Comparison of ENCODE assay signal across 17 cellular contexts in the genomic region with DNA sequence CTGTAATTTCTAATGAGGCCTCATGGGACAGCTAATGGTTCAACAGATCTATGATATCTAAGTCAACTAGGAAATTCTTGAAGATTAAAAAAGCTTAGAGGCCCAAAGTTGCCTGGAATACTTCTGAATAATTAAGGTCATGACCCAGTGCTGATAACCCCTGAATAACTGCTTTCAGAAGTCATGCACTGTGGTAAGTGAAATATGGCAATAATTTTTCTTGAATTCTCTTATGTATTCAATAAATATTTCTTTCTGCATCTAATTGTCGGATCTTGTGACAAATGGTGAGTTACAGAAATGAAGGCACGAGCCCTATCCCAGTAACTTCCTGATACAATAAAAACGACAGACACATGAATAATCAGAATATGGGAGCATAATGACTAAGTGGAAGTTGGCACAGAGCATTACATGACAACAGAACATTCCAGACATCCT.
DNase-seq lines count a peak whose midpoint lies in the region; ATAC-seq and TF ChIP-seq lines count a peak whose summit lies in the region.
"Had no signal": no experiment of that assay in that cellular context is flagged by ENCODE, and none has a peak within 500 bp of the region (broad histone marks: within the 10 kb centered on the region; RNA-seq: fewer than 3 reads in every experiment).

No MANE protein-coding gene starts in this region.

- H3K4me3 Mint-ChIP-seq in T-cell = no peak overlapping the region
- H3K4me3 Mint-ChIP-seq: central memory CD8-positive, alpha-beta T cell; H9; immature natural killer cell had no signal

- no CpG with 5 or more reads among the region's 3 CpGs for WGBS in trophoblast cell (ENCODE audit: extremely low coverage, insufficient coverage, insufficient read length)

- H4K20me1 ChIP-seq in PC-9 (ENCODE audit: insufficient read depth) = no peaks in the 10 kb centered on the region

- no TSS peak for BruUV-seq in PC-9 (replicated peaks; lab: Mats Ljungman, UMichigan)

- no peaks in the 10 kb centered on the region for H3K36me3 Mint-ChIP-seq in T-cell
- H3K36me3 Mint-ChIP-seq: immature natural killer cell had no signal

- no peaks in the 10 kb centered on the region for H3F3A ChIP-seq in PC-9 (ENCODE audit: insufficient read depth, low read depth)

- no peak overlapping the region for H2BK12ac ChIP-seq in trophoblast cell (ENCODE audit: low read length)

- no peaks in the 10 kb centered on the region for H3K9me3 ChIP-seq in PC-9 (ENCODE audit: insufficient read depth, low read depth)
- H3K9me3 ChIP-seq in trophoblast cell (ENCODE audit: insufficient read depth, low read depth, low read length) = no peaks in the 10 kb centered on the region

- TF ChIP-seq CTCF in PC-9 (conservative IDR thresholded peaks at IDR 0.05) = no peak

- H2AFZ ChIP-seq in PC-9 = no peak overlapping the region
- no peak overlapping the region for H2AFZ ChIP-seq in trophoblast cell (ENCODE audit: insufficient read depth, low read length, poor library complexity)

- H3K79me2 ChIP-seq in PC-9 (ENCODE audit: low read depth) (no peaks in the 10 kb centered on the region), trophoblast cell (ENCODE audit: control insufficient read depth, insufficient read depth, low read length, poor library complexity) (no peaks in the 10 kb centered on the region)

- H3K36me3 ChIP-seq in PC-9 (ENCODE audit: low read depth) (no peaks in the 10 kb centered on the region), trophoblast cell (ENCODE audit: control insufficient read depth in 1 of 2, insufficient read depth in 2 of 2, low read length in 2 of 2) (no peaks in the 10 kb centered on the region)
- H3K36me3 ChIP-seq: esophagus squamous epithelium had no signal

- H3K27ac ChIP-seq in PC-9 (no peak overlapping the region), trophoblast cell (ENCODE audit: low read depth, low read length) (no peak overlapping the region)
- H3K27ac ChIP-seq: esophagus squamous epithelium had no signal

- DNase-seq in EH (ENCODE audit: low read depth) (peak; percentile 94), PC-9 (peak; percentile 9 to 69), epidermal melanocyte (ENCODE audit: insufficient read length, low spot score) (peak; percentile 26), trophoblast cell (peak; percentile 12 to 46), T-cell (no peak), islet precursor cell (no peak), activated T-cell treated with anti-CD3 and anti-CD28 coated beads for 4 hours (no peak)
- DNase-seq in activated effector memory CD4-positive, alpha-beta T cell treated with Interleukin-2 at 50 U/mL for 16 hours = no peak
- DNase-seq: activated naive CD4-positive, alpha-beta T cell; esophagus squamous epithelium; H9; immature natural killer cell; NCI-H526; retina; SHP77; stimulated activated naive CD8-positive, alpha-beta T cell treated with anti-CD3 and anti-CD28 coated beads, Interleukin-15, Interleukin-2, amounts not matched to agents 100 U/mL and 50 U/mL, for 24 hours had no signal

- no peak overlapping the region for H3K4me3 ChIP-seq in PC-9
- H3K4me3 ChIP-seq in trophoblast cell (ENCODE audit: low read depth, low read length) = no peak overlapping the region
- H3K4me3 ChIP-seq: esophagus squamous epithelium had no signal

- H3K79me1 ChIP-seq in trophoblast cell (ENCODE audit: low read length) = no peaks in the 10 kb centered on the region

- H3K4ac ChIP-seq in trophoblast cell (ENCODE audit: low read depth, low read length) = no peak overlapping the region

- no peak overlapping the region for H3K9ac ChIP-seq in trophoblast cell (ENCODE audit: low read length)

- H4K12ac ChIP-seq in trophoblast cell (ENCODE audit: low read depth, low read length) = no peak overlapping the region

- no peak overlapping the region for H3K14ac ChIP-seq in trophoblast cell (ENCODE audit: low read length)

- intact Hi-C loops in PC-9 (cut with micrococcal nuclease; ENCODE audit: unreplicated experiment) = loop anchor here (1.0 to 5.0 kb wide), 4 partner anchors 21 to 98 kb away; no protein-coding TSS in a partner anchor

- H3K27me3 ChIP-seq in PC-9 (ENCODE audit: insufficient read depth, low read depth) (peaks cover 29% of the 10 kb centered on the region; the same call in 1 of the 2 replicates), trophoblast cell (ENCODE audit: insufficient read depth, low read length) (no peaks in the 10 kb centered on the region)
- H3K27me3 ChIP-seq: esophagus squamous epithelium had no signal

- H3K27me3 Mint-ChIP-seq in T-cell = no peaks in the 10 kb centered on the region
- H3K27me3 Mint-ChIP-seq: central memory CD8-positive, alpha-beta T cell had no signal

- no peak overlapping the region for H3K27ac Mint-ChIP-seq in T-cell
- H3K27ac Mint-ChIP-seq: H9, immature natural killer cell had no signal

- H4K8ac ChIP-seq in trophoblast cell (ENCODE audit: low read depth, low read length) = no peak overlapping the region

- H3K23ac ChIP-seq in trophoblast cell (ENCODE audit: low read length) = no peak overlapping the region

- H3K4me1 ChIP-seq in PC-9 (replicated peaks; ENCODE audit: insufficient read depth) (no peaks in the 10 kb centered on the region), trophoblast cell (ENCODE audit: control insufficient read depth in 1 of 2, insufficient read depth in 2 of 2, low read length in 2 of 2) (no peaks in the 10 kb centered on the region)
- H3K4me1 ChIP-seq: esophagus squamous epithelium had no signal

- H2AK5ac ChIP-seq in trophoblast cell (ENCODE audit: low read length) = no peak overlapping the region

- ATAC-seq in T-cell (replicated peaks in 1 of 4) = no peak
- ATAC-seq: stimulated activated naive CD8-positive, alpha-beta T cell treated with anti-CD3 and anti-CD28 coated beads, Interleukin-15, Interleukin-2, amounts not matched to agents 100 U/mL and 50 U/mL, for 24 hours had no signal

- H3K4me1 Mint-ChIP-seq in T-cell = no peaks in the 10 kb centered on the region
- H3K4me1 Mint-ChIP-seq: central memory CD8-positive, alpha-beta T cell; immature natural killer cell had no signal

- 0 out of 2 replicates have a peak, but pooled peaks cover 4% of the 10 kb centered on the region for H3K9me2 ChIP-seq in PC-9 (ENCODE audit: insufficient read depth)

- no peak overlapping the region for H3K18ac ChIP-seq in trophoblast cell (ENCODE audit: low read length)

- no peak overlapping the region for H4K91ac ChIP-seq in trophoblast cell (ENCODE audit: low read depth, low read length)

- no peak overlapping the region for H3K4me2 ChIP-seq in PC-9
- H3K4me2 ChIP-seq in trophoblast cell (ENCODE audit: low read length) = no peak overlapping the region

- CTCF ChIA-PET in PC-9 (lab: Charles Lee) = interaction anchor here (0.7 kb wide), 1 partner anchor 701 kb away, joined by 5 read pairs; no protein-coding TSS in a partner anchor
- CTCF ChIA-PET in T-cell (lab: Charles Lee) = interaction anchor here in 1 of 2 donors (0.7 kb wide), 1 partner anchor 222 kb away, joined by 5 read pairs; no protein-coding TSS in a partner anchor

- H2BK5ac ChIP-seq in trophoblast cell (ENCODE audit: low read depth, low read length, poor library complexity) = no peak overlapping the region

- H3K9me3 Mint-ChIP-seq in T-cell = peaks cover 2 to 7% (median 4%) of the 10 kb centered on the region in 3 donors
- H3K9me3 Mint-ChIP-seq: H9 had no signal

- POLR2A ChIA-PET in PC-9 (lab: Charles Lee; ENCODE audit: unreplicated experiment) = interaction anchor here (0.7 kb wide), 1 partner anchor 66 kb away, joined by 5 read pairs; no protein-coding TSS in a partner anchor
- POLR2A ChIA-PET in T-cell (lab: Charles Lee) = no interaction called here

- H2BK120ac ChIP-seq in trophoblast cell (ENCODE audit: insufficient read depth, low read length, poor library complexity) = no peak overlapping the region

Comparison
In these comparisons a context has a peak if more than half of its experiments do, and no peak if none do; other contexts are left out.
1. DNase-seq: peak in EH (single experiment), PC-9 (2 of 2), epidermal melanocyte (single experiment) and trophoblast cell (2 of 2); none in T-cell (0 of 34), islet precursor cell (single experiment), activated effector memory CD4-positive, alpha-beta T cell treated with Interleukin-2 at 50 U/mL for 16 hours (single experiment) and activated T-cell treated with anti-CD3 and anti-CD28 coated beads for 4 hours (single experiment).